Comparison of ENCODE assay signal across 23 cellular contexts in genomic region chr10:18545626-18546025, GRCh38.
DNase-seq lines count a peak whose midpoint lies in the region; ATAC-seq and TF ChIP-seq lines count a peak whose summit lies in the region.
"Had no signal": no experiment of that assay in that cellular context is flagged by ENCODE, and none has a peak within 500 bp of the region (broad histone marks: within the 10 kb centered on the region; RNA-seq: fewer than 3 reads in every experiment).

No MANE protein-coding gene starts in this region.

- H3K4me3 ChIP-seq in fibroblast of lung (replicated peaks in 1 of 4; ENCODE audit: control extremely low read depth in 1 of 4, insufficient read depth in 1 of 4, low read depth in 3 of 4, low read length in 4 of 4), result no peak overlapping the region
- H3K4me3 ChIP-seq: ovary, uterus had no signal

- H3K9ac ChIP-seq in fibroblast of lung (ENCODE audit: insufficient read depth, low read length), result no peak overlapping the region
- H3K9ac ChIP-seq: KMS-11 had no signal

- H4K20me1 ChIP-seq in fibroblast of lung (ENCODE audit: control insufficient read depth, extremely low read depth, insufficient read depth, low read length), result no peaks in the 10 kb centered on the region

- no peak overlapping the region for H3K27ac ChIP-seq in fibroblast of lung (ENCODE audit: insufficient read depth, low read length)
- H3K27ac ChIP-seq: foreskin keratinocyte, HL-60, KMS-11, ovary, uterus had no signal

- H3K36me3 ChIP-seq in fibroblast of lung (ENCODE audit: control insufficient read depth, insufficient read depth, low read length), result no peaks in the 10 kb centered on the region
- H3K36me3 ChIP-seq: ovary had no signal

- DNase-seq in NCI-H2227 (lab: John Stamatoyannopoulos, UW; ENCODE audit: unreplicated experiment) (peak; percentile 38), NCI-H2227 treated with DMSO at 0.1 percent for 48 hours (lab: John Stamatoyannopoulos, UW) (no peak), NCI-H1694 (lab: John Stamatoyannopoulos, UW) (peak; percentile 7), fibroblast of lung (ENCODE audit: low read depth in 2 of 2) (peak; percentile 28 to 53), superior temporal gyrus (ENCODE audit: extremely low spot score) (peak; percentile 70), HUDEP-2 (lab: John Stamatoyannopoulos, UW; ENCODE audit: unreplicated experiment in 76 of 76) (no peak), mesenteric fat pad (ENCODE audit: low spot score) (no peak)
- DNase-seq: ACHN; activated CD8-positive, alpha-beta memory T cell treated with anti-CD3 and anti-CD28 coated beads for 24 hours; activated naive CD8-positive, alpha-beta T cell treated with anti-CD3 and anti-CD28 coated beads, Interleukin-2, amount 50 U/mL, for 24 hours; CD4-positive, alpha-beta memory T cell; endodermal cell; foreskin keratinocyte; left ventricle myocardium superior; NCI-H1417 treated with DMSO at 0.1 percent for 48 hours; NCI-H510A; OCI-M1; ovary; stimulated activated CD4-positive, alpha-beta T cell treated with anti-CD3 and anti-CD28 coated beads, Interleukin-2, amount 100 ng/mL, for 24 hours; uterus had no signal

- no peak for ATAC-seq in GM21390 (IDR thresholded peaks at IDR 0.05; ENCODE audit: unreplicated experiment)
- ATAC-seq: activated naive CD8-positive, alpha-beta T cell treated with anti-CD3 and anti-CD28 coated beads, Interleukin-2, amount 50 U/mL, for 24 hours; foreskin keratinocyte had no signal

- no peaks in the 10 kb centered on the region for H3K27me3 ChIP-seq in fibroblast of lung (ENCODE audit: control insufficient read depth, insufficient read depth, low read length)
- H3K27me3 ChIP-seq: foreskin keratinocyte, ovary, uterus had no signal

- no peak for TF ChIP-seq CTCF in fibroblast of lung (conservative IDR thresholded peaks at IDR 0.05 in 1 of 2, IDR thresholded peaks at IDR 0.05 in 1 of 2; ENCODE audit: low read depth in 1 of 2, low read length in 2 of 2)

- H3K4me2 ChIP-seq in fibroblast of lung (ENCODE audit: extremely low read depth, insufficient read depth, low read length), result no peak overlapping the region
- H3K4me2 ChIP-seq: KMS-11 had no signal

- no peaks in the 10 kb centered on the region for H3K79me2 ChIP-seq in fibroblast of lung (ENCODE audit: control insufficient read depth, insufficient read depth, low read length)

- H3K4me1 ChIP-seq in fibroblast of lung (ENCODE audit: control insufficient read depth, extremely low read depth, insufficient read depth, low read length), result no peaks in the 10 kb centered on the region
- H3K4me1 ChIP-seq: foreskin keratinocyte, uterus had no signal

- H2AFZ ChIP-seq in fibroblast of lung (ENCODE audit: low read length), result no peak overlapping the region

- no peaks in the 10 kb centered on the region for H3K9me3 ChIP-seq in fibroblast of lung (ENCODE audit: control insufficient read depth, insufficient read depth, low read depth, low read length)
- H3K9me3 ChIP-seq: ovary, uterus had no signal

Comparison
In these comparisons a context has a peak if more than half of its experiments do, and no peak if none do; other contexts are left out.
1. DNase-seq: peak in NCI-H2227 (single experiment), NCI-H1694 (single experiment), fibroblast of lung (2 of 2) and superior temporal gyrus (single experiment); none in NCI-H2227 treated with DMSO at 0.1 percent for 48 hours (single experiment), HUDEP-2 (0 of 76) and mesenteric fat pad (single experiment).